In genomic region chr2:160479269-160479668, GRCh38 we compare ENCODE assay signal across 1 cellular context.
TF ChIP-seq lines count a peak whose summit lies in the region.

No MANE protein-coding gene starts in this region.

TF ChIP-seq in H1, 55 proteins besides CTCF, POLR2A, EP300 and RAD21:
- TF ChIP-seq TEAD4 (IDR thresholded peaks at IDR 0.05; ENCODE audit: low read depth, low read length) (no peak), BRCA1 (IDR thresholded peaks at IDR 0.05; ENCODE audit: low read depth, low read length) (no peak), NRF1 (IDR thresholded peaks at IDR 0.05; ENCODE audit: low read depth, low read length) (no peak), TAF7 (optimal IDR thresholded peaks at IDR 0.05; ENCODE audit: borderline replicate concordance, low read depth, low read length) (no peak)
